Comparison of ENCODE assay signal across 1 cellular context in the genomic region with DNA sequence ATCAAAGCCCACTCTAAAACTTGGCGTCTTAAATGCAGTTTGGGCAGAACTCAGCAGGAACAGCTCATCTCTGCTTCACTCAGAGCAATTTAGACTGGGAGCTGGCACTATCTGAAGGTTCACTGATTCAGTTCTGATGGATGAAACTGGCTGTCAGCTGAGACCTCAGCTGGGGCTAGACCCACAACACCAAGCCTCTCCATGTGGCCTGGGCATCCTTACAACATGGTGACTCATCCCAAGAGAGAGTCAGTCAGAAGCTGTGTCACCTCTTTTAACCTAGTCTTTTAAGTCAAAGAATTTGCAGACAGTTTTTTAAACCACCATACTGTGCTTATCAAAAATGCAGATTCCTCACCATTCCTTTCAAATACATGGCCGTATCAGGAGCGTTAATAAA.
TF ChIP-seq lines count a peak whose summit lies in the region.

No MANE protein-coding gene starts in this region.

TF ChIP-seq in H1, 55 proteins besides CTCF, POLR2A, EP300 and RAD21:
- TF ChIP-seq SRF (IDR thresholded peaks at IDR 0.05; ENCODE audit: low read depth, low read length) (no peak), SP2 (IDR thresholded peaks at IDR 0.05; ENCODE audit: low read length) (no peak), SP4 (IDR thresholded peaks at IDR 0.05; ENCODE audit: low read length) (no peak), GABPA (IDR thresholded peaks at IDR 0.05; ENCODE audit: borderline replicate concordance, insufficient read depth, low read length) (no peak), EGR1 (IDR thresholded peaks at IDR 0.05; ENCODE audit: borderline replicate concordance, low read depth, low read length) (no peak), BRCA1 (IDR thresholded peaks at IDR 0.05; ENCODE audit: low read depth, low read length) (no peak), KDM1A (IDR thresholded peaks at IDR 0.05; ENCODE audit: borderline replicate concordance, low read length) (no peak), CEBPB (IDR thresholded peaks at IDR 0.05; ENCODE audit: low read depth, low read length) (no peak), CHD2 (IDR thresholded peaks at IDR 0.05; ENCODE audit: low read length) (no peak), RBBP5 (IDR thresholded peaks at IDR 0.05; ENCODE audit: borderline replicate concordance, low read depth, low read length) (no peak), NRF1 (IDR thresholded peaks at IDR 0.05; ENCODE audit: low read depth, low read length) (no peak)
- TF ChIP-seq, protein P1, sequence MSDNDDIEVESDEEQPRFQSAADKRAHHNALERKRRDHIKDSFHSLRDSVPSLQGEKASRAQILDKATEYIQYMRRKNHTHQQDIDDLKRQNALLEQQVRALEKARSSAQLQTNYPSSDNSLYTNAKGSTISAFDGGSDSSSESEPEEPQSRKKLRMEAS (IDR thresholded peaks at IDR 0.05): no peak
